Comparison of ENCODE assay signal across 1 cellular context in the genomic region with DNA sequence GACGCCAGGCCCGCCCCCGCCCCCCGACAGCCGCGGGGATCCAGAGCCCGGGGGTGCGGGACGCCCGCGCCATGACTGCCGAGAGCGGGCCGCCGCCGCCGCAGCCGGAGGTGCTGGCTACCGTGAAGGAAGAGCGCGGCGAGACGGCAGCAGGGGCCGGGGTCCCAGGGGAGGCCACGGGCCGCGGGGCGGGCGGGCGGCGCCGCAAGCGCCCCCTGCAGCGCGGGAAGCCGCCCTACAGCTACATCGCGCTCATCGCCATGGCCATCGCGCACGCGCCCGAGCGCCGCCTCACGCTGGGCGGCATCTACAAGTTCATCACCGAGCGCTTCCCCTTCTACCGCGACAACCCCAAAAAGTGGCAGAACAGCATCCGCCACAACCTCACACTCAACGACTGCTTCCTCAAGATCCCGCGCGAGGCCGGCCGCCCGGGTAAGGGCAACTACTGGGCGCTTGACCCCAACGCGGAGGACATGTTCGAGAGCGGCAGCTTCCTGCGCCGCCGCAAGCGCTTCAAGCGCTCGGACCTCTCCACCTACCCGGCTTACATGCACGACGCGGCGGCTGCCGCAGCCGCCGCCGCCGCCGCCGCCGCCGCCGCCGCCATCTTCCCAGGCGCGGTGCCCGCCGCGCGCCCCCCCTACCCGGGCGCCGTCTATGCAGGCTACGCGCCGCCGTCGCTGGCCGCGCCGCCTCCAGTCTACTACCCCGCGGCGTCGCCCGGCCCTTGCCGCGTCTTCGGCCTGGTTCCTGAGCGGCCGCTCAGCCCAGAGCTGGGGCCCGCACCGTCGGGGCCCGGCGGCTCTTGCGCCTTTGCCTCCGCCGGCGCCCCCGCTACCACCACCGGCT.
TF ChIP-seq lines count a peak whose summit lies in the region.

No MANE protein-coding gene starts in this region.

TF ChIP-seq in HEK293, 187 proteins besides CTCF, POLR2A, EP300 and RAD21 (continued from another document and continues in another):
- TF ChIP-seq ZNF391 (tag by site-specific recombination; IDR thresholded peaks at IDR 0.05; ENCODE audit: borderline replicate concordance, low read depth) (no peak), ZNF664 (tag by site-specific recombination; IDR thresholded peaks at IDR 0.05) (no peak), ZNF37A (tag by site-specific recombination; IDR thresholded peaks at IDR 0.05) (no peak), ZEB2 (tag by site-specific recombination; IDR thresholded peaks at IDR 0.05) (0 out of 2 replicates have a peak, but pooled peaks have one; percentile 33), ZNF341 (tag by site-specific recombination; IDR thresholded peaks at IDR 0.05; ENCODE audit: low read depth) (no peak), ZNF707 (tag by site-specific recombination; IDR thresholded peaks at IDR 0.05) (no peak), TCF7L2 (IDR thresholded peaks at IDR 0.05; ENCODE audit: borderline replicate concordance, low read depth, low read length) (no peak), ZNF48 (tag by site-specific recombination; IDR thresholded peaks at IDR 0.05) (no peak), ZNF561 (tag by site-specific recombination; IDR thresholded peaks at IDR 0.05; ENCODE audit: borderline replicate concordance) (no peak), ZNF473 (tag by site-specific recombination; IDR thresholded peaks at IDR 0.05) (no peak), ZNF660 (tag by site-specific recombination; IDR thresholded peaks at IDR 0.05) (0 out of 2 replicates have a peak, but pooled peaks have one; percentile 52), ZBTB8A (tag by site-specific recombination; IDR thresholded peaks at IDR 0.05) (peak; percentile 96), ZNF211 (tag by site-specific recombination; IDR thresholded peaks at IDR 0.05; ENCODE audit: low read depth) (no peak), ZNF426 (tag by site-specific recombination; IDR thresholded peaks at IDR 0.05) (no peak), ZNF626 (tag by site-specific recombination; IDR thresholded peaks at IDR 0.05) (0 out of 2 replicates have a peak, but pooled peaks have one; percentile 22), ZNF239 (tag by site-specific recombination; IDR thresholded peaks at IDR 0.05) (no peak), BCL11A (tag by site-specific recombination; IDR thresholded peaks at IDR 0.05; ENCODE audit: low read depth) (no peak), KLF9 (tag by site-specific recombination; IDR thresholded peaks at IDR 0.05; ENCODE audit: low read depth) (no peak), ZNF701 (tag by site-specific recombination; IDR thresholded peaks at IDR 0.05) (no peak), ZFP41 (tag by site-specific recombination; IDR thresholded peaks at IDR 0.05; ENCODE audit: borderline replicate concordance) (no peak), MZF1 (tag by site-specific recombination; IDR thresholded peaks at IDR 0.05; ENCODE audit: borderline replicate concordance) (no peak), ZNF600 (tag by site-specific recombination; IDR thresholded peaks at IDR 0.05) (peak; percentile 97), KLF1 (tag by site-specific recombination; IDR thresholded peaks at IDR 0.05) (0 out of 2 replicates have a peak, but pooled peaks have one; percentile 20), ZNF324 (tag by site-specific recombination; IDR thresholded peaks at IDR 0.05) (no peak), ZNF184 (tag by site-specific recombination; IDR thresholded peaks at IDR 0.05) (no peak), ZSCAN23 (tag by site-specific recombination; IDR thresholded peaks at IDR 0.05) (no peak), GFI1B (tag by site-specific recombination; IDR thresholded peaks at IDR 0.05) (no peak), SCRT2 (tag by site-specific recombination; IDR thresholded peaks at IDR 0.05) (0 out of 2 replicates have a peak, but pooled peaks have one; percentile 44), ZBTB48 (tag by site-specific recombination; IDR thresholded peaks at IDR 0.05) (no peak), KLF8 (tag by site-specific recombination; IDR thresholded peaks at IDR 0.05) (no peak), ZNF549 (tag by site-specific recombination; IDR thresholded peaks at IDR 0.05) (peak; percentile 46; the same call in 1 of the 2 replicates), ZNF585B (tag by site-specific recombination; IDR thresholded peaks at IDR 0.05) (no peak), ZNF558 (tag by site-specific recombination; IDR thresholded peaks at IDR 0.05) (no peak), GLIS1 (tag by site-specific recombination; IDR thresholded peaks at IDR 0.05) (peak; percentile 50), ZNF654 (tag by site-specific recombination; IDR thresholded peaks at IDR 0.05; ENCODE audit: low read depth) (no peak), ZNF629 (tag by site-specific recombination; IDR thresholded peaks at IDR 0.05) (0 out of 2 replicates have a peak, but pooled peaks have one; percentile 15), ZNF133 (tag by site-specific recombination; IDR thresholded peaks at IDR 0.05) (no peak), ZNF544 (tag by site-specific recombination; IDR thresholded peaks at IDR 0.05) (no peak)
- TF ChIP-seq, protein P1, sequence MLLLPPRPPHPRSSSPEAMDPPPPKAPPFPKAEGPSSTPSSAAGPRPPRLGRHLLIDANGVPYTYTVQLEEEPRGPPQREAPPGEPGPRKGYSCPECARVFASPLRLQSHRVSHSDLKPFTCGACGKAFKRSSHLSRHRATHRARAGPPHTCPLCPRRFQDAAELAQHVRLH (tag by site-specific recombination; IDR thresholded peaks at IDR 0.05), result 0 out of 2 replicates have a peak, but pooled peaks have one; percentile 43
- TF ChIP-seq, protein P2, sequence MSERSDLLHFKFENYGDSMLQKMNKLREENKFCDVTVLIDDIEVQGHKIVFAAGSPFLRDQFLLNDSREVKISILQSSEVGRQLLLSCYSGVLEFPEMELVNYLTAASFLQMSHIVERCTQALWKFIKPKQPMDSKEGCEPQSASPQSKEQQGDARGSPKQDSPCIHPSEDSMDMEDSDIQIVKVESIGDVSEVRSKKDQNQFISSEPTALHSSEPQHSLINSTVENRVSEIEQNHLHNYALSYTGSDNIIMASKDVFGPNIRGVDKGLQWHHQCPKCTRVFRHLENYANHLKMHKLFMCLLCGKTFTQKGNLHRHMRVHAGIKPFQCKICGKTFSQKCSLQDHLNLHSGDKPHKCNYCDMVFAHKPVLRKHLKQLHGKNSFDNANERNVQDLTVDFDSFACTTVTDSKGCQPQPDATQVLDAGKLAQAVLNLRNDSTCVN (tag by site-specific recombination; optimal IDR thresholded peaks at IDR 0.05), result peak; percentile 79
- TF ChIP-seq, protein P3, sequence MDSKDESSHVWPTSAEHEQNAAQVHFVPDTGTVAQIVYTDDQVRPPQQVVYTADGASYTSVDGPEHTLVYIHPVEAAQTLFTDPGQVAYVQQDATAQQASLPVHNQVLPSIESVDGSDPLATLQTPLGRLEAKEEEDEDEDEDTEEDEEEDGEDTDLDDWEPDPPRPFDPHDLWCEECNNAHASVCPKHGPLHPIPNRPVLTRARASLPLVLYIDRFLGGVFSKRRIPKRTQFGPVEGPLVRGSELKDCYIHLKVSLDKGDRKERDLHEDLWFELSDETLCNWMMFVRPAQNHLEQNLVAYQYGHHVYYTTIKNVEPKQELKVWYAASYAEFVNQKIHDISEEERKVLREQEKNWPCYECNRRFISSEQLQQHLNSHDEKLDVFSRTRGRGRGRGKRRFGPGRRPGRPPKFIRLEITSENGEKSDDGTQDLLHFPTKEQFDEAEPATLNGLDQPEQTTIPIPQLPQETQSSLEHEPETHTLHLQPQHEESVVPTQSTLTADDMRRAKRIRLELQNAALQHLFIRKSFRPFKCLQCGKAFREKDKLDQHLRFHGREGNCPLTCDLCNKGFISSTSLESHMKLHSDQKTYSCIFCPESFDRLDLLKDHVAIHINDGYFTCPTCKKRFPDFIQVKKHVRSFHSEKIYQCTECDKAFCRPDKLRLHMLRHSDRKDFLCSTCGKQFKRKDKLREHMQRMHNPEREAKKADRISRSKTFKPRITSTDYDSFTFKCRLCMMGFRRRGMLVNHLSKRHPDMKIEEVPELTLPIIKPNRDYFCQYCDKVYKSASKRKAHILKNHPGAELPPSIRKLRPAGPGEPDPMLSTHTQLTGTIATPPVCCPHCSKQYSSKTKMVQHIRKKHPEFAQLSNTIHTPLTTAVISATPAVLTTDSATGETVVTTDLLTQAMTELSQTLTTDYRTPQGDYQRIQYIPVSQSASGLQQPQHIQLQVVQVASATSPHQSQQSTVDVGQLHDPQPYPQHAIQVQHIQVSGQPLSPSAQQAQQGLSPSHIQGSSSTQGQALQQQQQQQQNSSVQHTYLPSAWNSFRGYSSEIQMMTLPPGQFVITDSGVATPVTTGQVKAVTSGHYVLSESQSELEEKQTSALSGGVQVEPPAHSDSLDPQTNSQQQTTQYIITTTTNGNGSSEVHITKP (tag by site-specific recombination; IDR thresholded peaks at IDR 0.05), result 0 out of 2 replicates have a peak, but pooled peaks have one; percentile 9
- TF ChIP-seq, protein P4, sequence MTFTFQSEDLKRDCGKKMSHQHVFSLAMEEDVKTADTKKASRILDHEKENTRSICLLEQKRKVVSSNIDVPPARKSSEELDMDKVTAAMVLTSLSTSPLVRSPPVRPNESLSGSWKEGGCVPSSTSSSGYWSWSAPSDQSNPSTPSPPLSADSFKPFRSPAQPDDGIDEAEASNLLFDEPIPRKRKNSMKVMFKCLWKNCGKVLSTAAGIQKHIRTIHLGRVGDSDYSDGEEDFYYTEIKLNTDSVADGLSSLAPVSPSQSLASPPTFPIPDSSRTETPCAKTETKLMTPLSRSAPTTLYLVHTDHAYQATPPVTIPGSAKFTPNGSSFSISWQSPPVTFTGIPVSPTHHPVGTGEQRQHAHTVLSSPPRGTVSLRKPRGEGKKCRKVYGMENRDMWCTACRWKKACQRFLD (tag by site-specific recombination; IDR thresholded peaks at IDR 0.05), result no peak
- TF ChIP-seq, protein P5, sequence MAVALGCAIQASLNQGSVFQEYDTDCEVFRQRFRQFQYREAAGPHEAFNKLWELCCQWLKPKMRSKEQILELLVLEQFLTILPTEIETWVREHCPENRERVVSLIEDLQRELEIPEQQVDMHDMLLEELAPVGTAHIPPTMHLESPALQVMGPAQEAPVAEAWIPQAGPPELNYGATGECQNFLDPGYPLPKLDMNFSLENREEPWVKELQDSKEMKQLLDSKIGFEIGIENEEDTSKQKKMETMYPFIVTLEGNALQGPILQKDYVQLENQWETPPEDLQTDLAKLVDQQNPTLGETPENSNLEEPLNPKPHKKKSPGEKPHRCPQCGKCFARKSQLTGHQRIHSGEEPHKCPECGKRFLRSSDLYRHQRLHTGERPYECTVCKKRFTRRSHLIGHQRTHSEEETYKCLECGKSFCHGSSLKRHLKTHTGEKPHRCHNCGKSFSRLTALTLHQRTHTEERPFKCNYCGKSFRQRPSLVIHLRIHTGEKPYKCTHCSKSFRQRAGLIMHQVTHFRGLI (tag by site-specific recombination; IDR thresholded peaks at IDR 0.05), result no peak
- TF ChIP-seq, protein P6, sequence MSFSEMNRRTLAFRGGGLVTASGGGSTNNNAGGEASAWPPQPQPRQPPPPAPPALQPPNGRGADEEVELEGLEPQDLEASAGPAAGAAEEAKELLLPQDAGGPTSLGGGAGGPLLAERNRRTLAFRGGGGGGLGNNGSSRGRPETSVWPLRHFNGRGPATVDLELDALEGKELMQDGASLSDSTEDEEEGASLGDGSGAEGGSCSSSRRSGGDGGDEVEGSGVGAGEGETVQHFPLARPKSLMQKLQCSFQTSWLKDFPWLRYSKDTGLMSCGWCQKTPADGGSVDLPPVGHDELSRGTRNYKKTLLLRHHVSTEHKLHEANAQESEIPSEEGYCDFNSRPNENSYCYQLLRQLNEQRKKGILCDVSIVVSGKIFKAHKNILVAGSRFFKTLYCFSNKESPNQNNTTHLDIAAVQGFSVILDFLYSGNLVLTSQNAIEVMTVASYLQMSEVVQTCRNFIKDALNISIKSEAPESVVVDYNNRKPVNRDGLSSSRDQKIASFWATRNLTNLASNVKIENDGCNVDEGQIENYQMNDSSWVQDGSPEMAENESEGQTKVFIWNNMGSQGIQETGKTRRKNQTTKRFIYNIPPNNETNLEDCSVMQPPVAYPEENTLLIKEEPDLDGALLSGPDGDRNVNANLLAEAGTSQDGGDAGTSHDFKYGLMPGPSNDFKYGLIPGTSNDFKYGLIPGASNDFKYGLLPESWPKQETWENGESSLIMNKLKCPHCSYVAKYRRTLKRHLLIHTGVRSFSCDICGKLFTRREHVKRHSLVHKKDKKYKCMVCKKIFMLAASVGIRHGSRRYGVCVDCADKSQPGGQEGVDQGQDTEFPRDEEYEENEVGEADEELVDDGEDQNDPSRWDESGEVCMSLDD (tag by site-specific recombination; IDR thresholded peaks at IDR 0.05), result 0 out of 2 replicates have a peak, but pooled peaks have one; percentile 21
- TF ChIP-seq, protein P7, sequence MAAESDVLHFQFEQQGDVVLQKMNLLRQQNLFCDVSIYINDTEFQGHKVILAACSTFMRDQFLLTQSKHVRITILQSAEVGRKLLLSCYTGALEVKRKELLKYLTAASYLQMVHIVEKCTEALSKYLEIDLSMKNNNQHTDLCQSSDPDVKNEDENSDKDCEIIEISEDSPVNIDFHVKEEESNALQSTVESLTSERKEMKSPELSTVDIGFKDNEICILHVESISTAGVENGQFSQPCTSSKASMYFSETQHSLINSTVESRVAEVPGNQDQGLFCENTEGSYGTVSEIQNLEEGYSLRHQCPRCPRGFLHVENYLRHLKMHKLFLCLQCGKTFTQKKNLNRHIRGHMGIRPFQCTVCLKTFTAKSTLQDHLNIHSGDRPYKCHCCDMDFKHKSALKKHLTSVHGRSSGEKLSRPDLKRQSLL (tag by site-specific recombination; IDR thresholded peaks at IDR 0.05), result no peak
- TF ChIP-seq, protein P8, sequence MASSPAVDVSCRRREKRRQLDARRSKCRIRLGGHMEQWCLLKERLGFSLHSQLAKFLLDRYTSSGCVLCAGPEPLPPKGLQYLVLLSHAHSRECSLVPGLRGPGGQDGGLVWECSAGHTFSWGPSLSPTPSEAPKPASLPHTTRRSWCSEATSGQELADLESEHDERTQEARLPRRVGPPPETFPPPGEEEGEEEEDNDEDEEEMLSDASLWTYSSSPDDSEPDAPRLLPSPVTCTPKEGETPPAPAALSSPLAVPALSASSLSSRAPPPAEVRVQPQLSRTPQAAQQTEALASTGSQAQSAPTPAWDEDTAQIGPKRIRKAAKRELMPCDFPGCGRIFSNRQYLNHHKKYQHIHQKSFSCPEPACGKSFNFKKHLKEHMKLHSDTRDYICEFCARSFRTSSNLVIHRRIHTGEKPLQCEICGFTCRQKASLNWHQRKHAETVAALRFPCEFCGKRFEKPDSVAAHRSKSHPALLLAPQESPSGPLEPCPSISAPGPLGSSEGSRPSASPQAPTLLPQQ (tag by site-specific recombination; IDR thresholded peaks at IDR 0.05), result 0 out of 2 replicates have a peak, but pooled peaks have one; percentile 42
